In genomic region chr16:85446846-85447656, GRCh38 we compare ENCODE assay signal across 9 cellular contexts.
DNase-seq lines count a peak whose midpoint lies in the region; ATAC-seq and TF ChIP-seq lines count a peak whose summit lies in the region.
"Had no signal": no experiment of that assay in that cellular context is flagged by ENCODE, and none has a peak within 500 bp of the region (broad histone marks: within the 10 kb centered on the region; RNA-seq: fewer than 3 reads in every experiment).

No MANE protein-coding gene starts in this region.

- peak; percentile 50 for ATAC-seq in Right ventricle myocardium superior (ENCODE audit: poor library complexity)
- no peak for ATAC-seq in aorta (ENCODE audit: low FRiP score)

- 92 to 93% methylated on average over 21 to 22 of the region's 22 CpGs for WGBS in aorta, 2 donors

- DNase-seq in Right ventricle myocardium superior: no peak
- no peak for DNase-seq in cardiac septum (ENCODE audit: low spot score)
- DNase-seq in colonic mucosa: no peak
- no peak for DNase-seq in NCI-H446 (lab: John Stamatoyannopoulos, UW)
- DNase-seq in HEK293T (ENCODE audit: extremely low spot score): no peak
- DNase-seq in SKM-1 treated with dmso at 0.1 percent for 144 hours (lab: John Stamatoyannopoulos, UW; ENCODE audit: unreplicated experiment): no peak
- no peak for DNase-seq in aorta
- DNase-seq: adrenal gland had no signal

- H3K4me3 ChIP-seq in colonic mucosa: no peak overlapping the region
- H3K4me3 ChIP-seq in aorta (ENCODE audit: low read length in 2 of 2): no peak overlapping the region
- H3K4me3 ChIP-seq: adrenal gland had no signal

- no peaks in the 10 kb centered on the region for H3K9me3 ChIP-seq in KOPT-K1 (ENCODE audit: insufficient read depth, low read length, poor library complexity, severe bottlenecking)
- H3K9me3 ChIP-seq in colonic mucosa: no peaks in the 10 kb centered on the region
- H3K9me3 ChIP-seq in aorta (ENCODE audit: control insufficient read depth, low read length): no peaks in the 10 kb centered on the region
- H3K9me3 ChIP-seq: adrenal gland had no signal

- H3K9ac ChIP-seq in colonic mucosa (ENCODE audit: low read depth in 2 of 2, low read length in 2 of 2): peak overlapping the region in 1 of 2 donors; percentile 38

- intact Hi-C loops in Right ventricle myocardium superior (cut with DNase I) (no loop called here), cardiac septum (cut with DNase I) (no loop called here), colonic mucosa (cut with DNase I) (no loop called here), aorta (cut with DNase I) (no loop called here)

- peaks cover 20% of the 10 kb centered on the region for H3K4me1 ChIP-seq in colonic mucosa
- H3K4me1 ChIP-seq in aorta (ENCODE audit: control insufficient read depth in 1 of 2, insufficient read depth in 2 of 2, low read length in 2 of 2): no peaks in the 10 kb centered on the region

- no peaks in the 10 kb centered on the region for H3K27me3 ChIP-seq in colonic mucosa
- H3K27me3 ChIP-seq in aorta (ENCODE audit: control insufficient read depth in 1 of 2, insufficient read depth in 2 of 2, low read length in 1 of 2): no peaks in the 10 kb centered on the region
- H3K27me3 ChIP-seq: adrenal gland had no signal

- CTCF ChIA-PET in HEK293T (lab: Yijun Ruan, JAX): interaction anchor here (0.5 kb wide), 1 partner anchor 28 kb away, joined by 3 read pairs; no protein-coding TSS in a partner anchor

- peak overlapping the region; percentile 98 for H3K27ac ChIP-seq in KOPT-K1 (ENCODE audit: low read depth, low read length, poor library complexity, severe bottlenecking)
- H3K27ac ChIP-seq in colonic mucosa: peak overlapping the region; percentile 28
- no peak overlapping the region for H3K27ac ChIP-seq in aorta (ENCODE audit: low read depth in 1 of 2, low read length in 2 of 2)
- H3K27ac ChIP-seq: adrenal gland had no signal

- H3K36me3 ChIP-seq in KOPT-K1 (ENCODE audit: insufficient read depth, low read length): no peaks in the 10 kb centered on the region
- no peaks in the 10 kb centered on the region for H3K36me3 ChIP-seq in colonic mucosa
- H3K36me3 ChIP-seq in aorta (ENCODE audit: control insufficient read depth in 1 of 2, insufficient read depth in 2 of 2, low read length in 1 of 2): no peaks in the 10 kb centered on the region
- H3K36me3 ChIP-seq: adrenal gland had no signal

- TF ChIP-seq CTCF in colonic mucosa (IDR thresholded peaks at IDR 0.05): no peak

- POLR2A ChIA-PET in HEK293T (lab: Yijun Ruan, JAX): interaction anchor here (0.8 to 1.0 kb wide), 2 partner anchors 14 to 159 kb away, joined by 3 read pairs; no protein-coding TSS in a partner anchor

TF ChIP-seq in HEK293T, 16 proteins besides CTCF, POLR2A, EP300 and RAD21:
- TF ChIP-seq CTBP1 (IDR thresholded peaks at IDR 0.05; ENCODE audit: borderline replicate concordance) (no peak), ELF4 (IDR thresholded peaks at IDR 0.05) (no peak), FOXA1 (IDR thresholded peaks at IDR 0.05) (no peak), NFRKB (IDR thresholded peaks at IDR 0.05) (no peak), BHLHE40 (IDR thresholded peaks at IDR 0.05; ENCODE audit: borderline replicate concordance) (no peak), L3MBTL2 (conservative IDR thresholded peaks at IDR 0.05) (no peak), PKNOX1 (IDR thresholded peaks at IDR 0.05) (no peak), TARDBP (IDR thresholded peaks at IDR 0.05) (no peak), FOXK2 (IDR thresholded peaks at IDR 0.05) (no peak), SP1 (IDR thresholded peaks at IDR 0.05) (no peak), SUZ12 (IDR thresholded peaks at IDR 0.05) (no peak), ARNT (IDR thresholded peaks at IDR 0.05) (no peak), FOXM1 (IDR thresholded peaks at IDR 0.05; ENCODE audit: borderline replicate concordance) (no peak), LEF1 (IDR thresholded peaks at IDR 0.05; ENCODE audit: borderline replicate concordance) (no peak), ZNF384 (IDR thresholded peaks at IDR 0.05) (no peak), HDGF (IDR thresholded peaks at IDR 0.05; ENCODE audit: borderline replicate concordance) (no peak)

Comparison
In these comparisons a context has a peak if more than half of its experiments do, and no peak if none do; other contexts are left out.
1. H3K27ac ChIP-seq: peak in KOPT-K1 (single experiment) and colonic mucosa (single experiment); none in aorta (0 of 2).